In the genomic region with DNA sequence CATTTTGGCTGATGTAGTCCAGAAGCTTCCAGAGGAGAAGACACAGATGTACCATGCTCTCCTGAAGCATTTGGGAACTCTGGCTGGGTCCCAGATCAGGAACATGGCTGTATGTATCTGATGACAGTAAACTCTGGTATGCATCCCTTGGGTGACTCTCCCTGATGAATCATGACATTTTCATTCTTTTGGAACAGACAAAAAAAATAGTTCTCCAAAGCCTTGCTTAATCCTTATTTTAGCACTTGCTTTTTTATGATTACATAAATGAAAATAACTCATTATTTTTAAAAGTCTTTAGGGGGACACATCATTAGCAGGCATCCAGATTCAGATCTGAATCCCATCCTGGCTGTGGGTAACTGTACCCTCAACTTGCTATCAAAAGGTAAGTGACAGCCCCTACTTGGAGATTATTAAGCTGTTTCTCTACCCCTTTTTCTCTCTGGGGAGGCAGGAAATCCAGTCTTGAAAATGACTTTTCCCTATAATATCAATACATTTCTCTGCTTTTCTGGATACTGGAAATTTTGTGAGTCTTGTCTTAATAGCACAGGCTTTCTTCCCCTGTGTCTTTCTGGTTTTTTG, we compare ENCODE assay signal across 13 cellular contexts. TPM values are rescaled to one million over a fixed set of nuclear protein-coding genes. Genes with fewer than 3 reads are reported as not detected.
A peak's percentile ranks its signal among the peaks of the same experiment; 100 is the strongest.
DNase-seq lines count a peak whose midpoint lies in the region; ATAC-seq, FAIRE-seq and TF ChIP-seq lines count a peak whose summit lies in the region.
"Had no signal": no experiment of that assay in that cellular context is flagged by ENCODE, and none has a peak within 500 bp of the region (broad histone marks: within the 10 kb centered on the region; RNA-seq: fewer than 3 reads in every experiment).

No MANE protein-coding gene starts in this region.

- H3K4me1 ChIP-seq in PC-9 (replicated peaks; ENCODE audit: insufficient read depth) (peaks cover 30% of the 10 kb centered on the region), endothelial cell of umbilical vein (ENCODE audit: control insufficient read depth, extremely low read depth, insufficient read depth, low read length) (peaks cover 2% of the 10 kb centered on the region), osteoblast (ENCODE audit: insufficient read depth, low read length) (peaks cover 27% of the 10 kb centered on the region), mucosa of descending colon (ENCODE audit: low read depth) (no peaks in the 10 kb centered on the region)

- no peak for ATAC-seq in mucosa of descending colon
- ATAC-seq: stimulated activated naive B cell treated with anti-CD40 and anti-IgM and Interleukin-4, amounts not matched to agents 10 μg/mL and 1 μg/mL and 100 μg/mL, for 72 hours; WTC11 had no signal

- no peaks in the 10 kb centered on the region for H3K9me2 ChIP-seq in PC-9 (ENCODE audit: insufficient read depth)

- H3K27me3 ChIP-seq in PC-9 (ENCODE audit: insufficient read depth, low read depth) (no peaks in the 10 kb centered on the region), endothelial cell of umbilical vein (ENCODE audit: control insufficient read depth in 2 of 2, insufficient read depth in 2 of 2, low read length in 2 of 2) (no peaks in the 10 kb centered on the region), osteoblast (ENCODE audit: insufficient read depth, low read length) (no peaks in the 10 kb centered on the region)

- no peak for TF ChIP-seq POLR2A in endothelial cell of umbilical vein (IDR thresholded peaks at IDR 0.05; ENCODE audit: low read depth, low read length)

- no TSS peak for BruUV-seq in PC-9 (replicated peaks; lab: Mats Ljungman, UMichigan)
- BruUV-seq in endothelial cell of umbilical vein (replicated peaks; lab: Mats Ljungman, UMichigan) = no TSS peak

- H4K20me1 ChIP-seq in PC-9 (ENCODE audit: insufficient read depth) (no peaks in the 10 kb centered on the region), endothelial cell of umbilical vein (replicated peaks; ENCODE audit: control insufficient read depth, extremely low read depth, insufficient read depth, low read length) (no peaks in the 10 kb centered on the region), osteoblast (ENCODE audit: insufficient read depth, low read length) (no peaks in the 10 kb centered on the region)

- no peak overlapping the region for H2AFZ ChIP-seq in PC-9
- H2AFZ ChIP-seq in endothelial cell of umbilical vein (ENCODE audit: low read depth, low read length) = no peak overlapping the region
- no peak overlapping the region for H2AFZ ChIP-seq in osteoblast (ENCODE audit: low read length)

- peaks cover 17% of the 10 kb centered on the region for H3F3A ChIP-seq in PC-9 (ENCODE audit: insufficient read depth, low read depth)

- peak overlapping the region; percentile 70 for H3K27ac ChIP-seq in PC-9
- no peak overlapping the region for H3K27ac ChIP-seq in endothelial cell of umbilical vein (ENCODE audit: insufficient read depth, low read depth, low read length)
- peak overlapping the region; percentile 70 for H3K27ac ChIP-seq in osteoblast (ENCODE audit: low read depth, low read length)

- TF ChIP-seq CTCF in PC-9 (conservative IDR thresholded peaks at IDR 0.05) = no peak
- TF ChIP-seq CTCF in endothelial cell of umbilical vein (IDR thresholded peaks at IDR 0.05; ENCODE audit: extremely low read depth in 1 of 2, insufficient read depth in 1 of 2, low read depth in 1 of 2, low read length in 2 of 2) = no peak
- no peak for TF ChIP-seq CTCF in osteoblast (IDR thresholded peaks at IDR 0.05; ENCODE audit: extremely low read depth, low read depth, low read length)
- no peak for TF ChIP-seq CTCF in mucosa of descending colon (IDR thresholded peaks at IDR 0.05)
- TF ChIP-seq CTCF in GM13976 (IDR thresholded peaks at IDR 0.05; ENCODE audit: borderline replicate concordance, control extremely low read depth, extremely low read depth, insufficient read depth, missing control alignments) = no peak

- H3K4me3 ChIP-seq in PC-9 = peak overlapping the region; percentile 27; the same call in 1 of the 2 replicates
- no peak overlapping the region for H3K4me3 ChIP-seq in endothelial cell of umbilical vein (replicated peaks in 1 of 3; ENCODE audit: insufficient read depth in 1 of 3, low read depth in 1 of 3, low read length in 3 of 3)
- H3K4me3 ChIP-seq in osteoblast (ENCODE audit: insufficient read depth, low read length) = peak overlapping the region; percentile 47
- no peak overlapping the region for H3K4me3 ChIP-seq in mucosa of descending colon

- H3K79me2 ChIP-seq in PC-9 (ENCODE audit: low read depth) (no peaks in the 10 kb centered on the region), endothelial cell of umbilical vein (ENCODE audit: control insufficient read depth, insufficient read depth, low read length) (no peaks in the 10 kb centered on the region), osteoblast (ENCODE audit: insufficient read depth, low read length) (no peaks in the 10 kb centered on the region)

- CTCF ChIA-PET in PC-9 (lab: Charles Lee) (interaction anchor here (0.7 kb wide), 1 partner anchor 107 kb away, joined by 3 read pairs; no protein-coding TSS in a partner anchor), endothelial cell of umbilical vein (lab: Charles Lee) (no interaction called here)

- POLR2A ChIA-PET in PC-9 (lab: Charles Lee; ENCODE audit: unreplicated experiment) = no interaction called here
- POLR2A ChIA-PET in endothelial cell of umbilical vein (lab: Charles Lee) = no interaction called here

- peak; percentile 4 for FAIRE-seq in endothelial cell of umbilical vein (lab: Jason Lieb, UNC)

- H3K4me2 ChIP-seq in PC-9 (peak overlapping the region; percentile 69), endothelial cell of umbilical vein (ENCODE audit: insufficient read depth, low read length) (no peak overlapping the region), osteoblast (ENCODE audit: insufficient read depth, low read length) (peak overlapping the region; percentile 76)

- H3K9me3 ChIP-seq in PC-9 (ENCODE audit: insufficient read depth, low read depth) (peaks cover 14% of the 10 kb centered on the region; the same call in 1 of the 2 replicates), endothelial cell of umbilical vein (replicated peaks; ENCODE audit: control insufficient read depth, insufficient read depth, low read length) (no peaks in the 10 kb centered on the region), osteoblast (ENCODE audit: low read depth, low read length) (no peaks in the 10 kb centered on the region), mucosa of descending colon (no peaks in the 10 kb centered on the region)

- intact Hi-C loops in PC-9 (cut with micrococcal nuclease; ENCODE audit: unreplicated experiment) (loop anchor here (2.0 kb wide), 1 partner anchor 54 kb away; no protein-coding TSS in a partner anchor), endothelial cell of umbilical vein (cut with micrococcal nuclease) (no loop called here), head of caudate nucleus (cut with DNase I) (no loop called here), mucosa of descending colon (cut with DNase I, micrococcal nuclease) (no loop called here)

- H3K9me1 ChIP-seq in endothelial cell of umbilical vein (replicated peaks; ENCODE audit: control insufficient read depth, extremely low read depth, insufficient read depth, low read length) = no peaks in the 10 kb centered on the region

- H3K9ac ChIP-seq in endothelial cell of umbilical vein (replicated peaks; ENCODE audit: extremely low read depth, insufficient read depth, low read length) = no peak overlapping the region

- in situ Hi-C loops in Caki2 (cut with HindIII; ENCODE audit: low pct_unique_long_range_greater_than_20kb, low sequenced_read_pairs) = no loop called here
- in situ Hi-C loops in GM13976 (cut with MboI; ENCODE audit: low sequenced_read_pairs, unreplicated experiment) = no loop called here

- DNase-seq in Caki2 (ENCODE audit: low read depth) (peak; percentile 39), PC-9 (peak; percentile 43 to 86), endothelial cell of umbilical vein (ENCODE audit: low read depth, low spot score) (no peak), osteoblast (ENCODE audit: insufficient read length, low spot score, missing footprints) (no peak), head of caudate nucleus (no peak), NCI-H1417 treated with DMSO at 0.1 percent for 48 hours (lab: John Stamatoyannopoulos, UW) (no peak), mucosa of descending colon (no peak), GM13976 (ENCODE audit: low spot score) (no peak)
- DNase-seq: CD8-positive, alpha-beta memory T cell; NCI-H1417; nephron progenitor cell; stimulated activated naive B cell treated with anti-CD40 and anti-IgM and Interleukin-4, amounts not matched to agents 10 μg/mL and 1 μg/mL and 100 μg/mL, for 72 hours had no signal

- dilution Hi-C loops in endothelial cell of umbilical vein (cut with MboI; ENCODE audit: extremely low pct_ligation_motif_present, low sequenced_read_pairs) = no loop called here

- H3K36me3 ChIP-seq in PC-9 (ENCODE audit: low read depth) (no peaks in the 10 kb centered on the region), endothelial cell of umbilical vein (ENCODE audit: control insufficient read depth in 2 of 2, extremely low read depth in 1 of 2, insufficient read depth in 2 of 2, low read length in 2 of 2) (no peaks in the 10 kb centered on the region), osteoblast (ENCODE audit: insufficient read depth, low read length) (no peaks in the 10 kb centered on the region), mucosa of descending colon (ENCODE audit: low read depth) (no peaks in the 10 kb centered on the region)

TF ChIP-seq in endothelial cell of umbilical vein, 7 proteins besides CTCF, POLR2A, EP300 and RAD21:
- TF ChIP-seq MYC (IDR thresholded peaks at IDR 0.05; ENCODE audit: low read depth, low read length) (no peak), FOS (IDR thresholded peaks at IDR 0.05; ENCODE audit: borderline replicate concordance, insufficient read depth, low read length) (peak; percentile 80), EZH2 (IDR thresholded peaks at IDR 0.05; ENCODE audit: borderline replicate concordance, low read depth, low read length, severe bottlenecking) (no peak)
TF ChIP-seq in endothelial cell of umbilical vein: peak in this region for 1.

RNA-seq across cellular contexts. Expression of gene AOX1, which starts 23.3 kb away (rescaled TPM):
- total RNA-seq in Caki2 (2014; rRNA removed; shearing (Covaris generic); ENCODE audit: low replicate concordance) = 0.14 TPM in 1 of 2 replicates, not detected in the other
- total RNA-seq in PC-9 (2021) = 4.1 and 5.1 TPM in 2 replicates
- total RNA-seq in endothelial cell of umbilical vein = 0.23 and 0.46 TPM in 2 replicates
- 0.02 and 0.03 TPM in 2 replicates for polyA plus RNA-seq in endothelial cell of umbilical vein
- 0.06 and 0.13 TPM in 2 replicates for polyA plus RNA-seq in endothelial cell of umbilical vein (2011; cell fraction: cytosol; rRNA removed)
- 0.11 and 0.83 TPM in 2 replicates for polyA plus RNA-seq in endothelial cell of umbilical vein (2011; cell fraction: nucleus; rRNA removed)
- 0.15 and 0.35 TPM in 2 replicates for polyA plus RNA-seq in endothelial cell of umbilical vein (2012)
- not detected in 2 replicates for polyA minus RNA-seq in endothelial cell of umbilical vein
- polyA minus RNA-seq in endothelial cell of umbilical vein (2011; cell fraction: cytosol; rRNA and poly(A)+ RNA removed) = 5.7 TPM
- 0.14 TPM in 1 of 2 replicates, not detected in the other for polyA minus RNA-seq in endothelial cell of umbilical vein (2011; cell fraction: nucleus; rRNA and poly(A)+ RNA removed)
- 76.4 and 87.8 TPM in 2 replicates for total RNA-seq in osteoblast
- 10 to 100 TPM in 2 of 3 donors, 1 to 10 TPM in 1; 1.9 to 33.9 (median 17.8) TPM for total RNA-seq in mucosa of descending colon
- total RNA-seq: CD8-positive, alpha-beta memory T cell had no signal

Comparison
In these comparisons a context has a peak if more than half of its experiments do, and no peak if none do; other contexts are left out.
1. DNase-seq: peak in Caki2 (single experiment) and PC-9 (2 of 2); none in endothelial cell of umbilical vein (single experiment), osteoblast (single experiment), head of caudate nucleus (0 of 42), NCI-H1417 treated with DMSO at 0.1 percent for 48 hours (single experiment), mucosa of descending colon (0 of 3) and GM13976 (single experiment).
2. H3K4me3 ChIP-seq: peak in PC-9 (single experiment) and osteoblast (single experiment); none in endothelial cell of umbilical vein (0 of 3) and mucosa of descending colon (single experiment).